In genomic region chr4:156734965-156735895, GRCh38 we compare ENCODE assay signal across 25 cellular contexts.
DNase-seq lines count a peak whose midpoint lies in the region; ATAC-seq and TF ChIP-seq lines count a peak whose summit lies in the region.
"Had no signal": no experiment of that assay in that cellular context is flagged by ENCODE, and none has a peak within 500 bp of the region (broad histone marks: within the 10 kb centered on the region; RNA-seq: fewer than 3 reads in every experiment).

No MANE protein-coding gene starts in this region.

- TF ChIP-seq RAD21 in SK-N-SH (IDR thresholded peaks at IDR 0.05; ENCODE audit: low read length): no peak

- H3K4me3 ChIP-seq in BJ (ENCODE audit: low read depth, low read length) (no peak overlapping the region), SK-N-SH (ENCODE audit: low read depth in 2 of 2, low read length in 1 of 2) (no peak overlapping the region), fibroblast of the aortic adventitia (ENCODE audit: low read depth, low read length) (no peak overlapping the region)
- H3K4me3 ChIP-seq: adrenal gland, breast epithelium, coronary artery, hepatocyte, lung, neural progenitor cell, uterus had no signal

- CTCF ChIA-PET in BJ (lab: Yijun Ruan, JAX) (no interaction called here), SK-N-SH (lab: Yijun Ruan, JAX) (no interaction called here)

- H2AFZ ChIP-seq in SK-N-SH (ENCODE audit: low read depth): peak overlapping the region; percentile 17; the same call in 1 of the 2 replicates
- H2AFZ ChIP-seq: hepatocyte, neural progenitor cell had no signal

- H3K9me3 ChIP-seq in SK-N-SH: peaks cover 32% of the 10 kb centered on the region

- no peak for ATAC-seq in Right ventricle myocardium inferior
- ATAC-seq: activated CD4-positive, CD25-positive, alpha-beta regulatory T cell treated with anti-CD3 and anti-CD28 coated beads, Interleukin-2, amount 50 U/mL, for 24 hours; activated CD8-positive, alpha-beta T cell treated with anti-CD3 and anti-CD28 coated beads for 36 hours; HCT116 had no signal

- no peak overlapping the region for H3K4me3 Mint-ChIP-seq in chondrocyte (ENCODE audit: unreplicated experiment)
- H3K4me3 Mint-ChIP-seq: activated CD8-positive, alpha-beta T cell treated with anti-CD3 and anti-CD28 coated beads for 36 hours; neural progenitor cell had no signal

- H3K9me2 ChIP-seq in SK-N-SH: no peaks in the 10 kb centered on the region

- no peaks in the 10 kb centered on the region for H3K79me2 ChIP-seq in SK-N-SH (ENCODE audit: insufficient read depth)
- H3K79me2 ChIP-seq: hepatocyte had no signal

- peaks cover 14% of the 10 kb centered on the region for H3K36me3 Mint-ChIP-seq in chondrocyte (ENCODE audit: low read depth)
- H3K36me3 Mint-ChIP-seq: neural progenitor cell had no signal

- TF ChIP-seq CTCF in BJ (IDR thresholded peaks at IDR 0.05; ENCODE audit: insufficient read depth, low read depth, low read length) (no peak), SK-N-SH (IDR thresholded peaks at IDR 0.05) (no peak), fibroblast of the aortic adventitia (IDR thresholded peaks at IDR 0.05; ENCODE audit: insufficient read depth, low read length) (no peak), chondrocyte (IDR thresholded peaks at IDR 0.05) (no peak)

- H3F3A ChIP-seq in SK-N-SH (replicated peaks; ENCODE audit: insufficient read depth): peaks cover 33% of the 10 kb centered on the region

- 32% methylated on average over 7 of the region's 7 CpGs for WGBS in SK-N-SH (ENCODE audit: low lambda C conversion rate)

- H3K27me3 ChIP-seq in BJ (ENCODE audit: control insufficient read depth, insufficient read depth, low read length) (no peaks in the 10 kb centered on the region), SK-N-SH (ENCODE audit: insufficient read depth) (no peaks in the 10 kb centered on the region)
- H3K27me3 ChIP-seq: adrenal gland, breast epithelium, hepatocyte, neural progenitor cell, uterus had no signal

- H4K20me1 ChIP-seq in SK-N-SH (ENCODE audit: insufficient read depth): no peaks in the 10 kb centered on the region

- peak overlapping the region; percentile 27; the same call in 1 of the 2 replicates for H3K4me2 ChIP-seq in SK-N-SH
- H3K4me2 ChIP-seq: hepatocyte, neural progenitor cell had no signal

- DNase-seq in BJ (ENCODE audit: low read depth) (peak; percentile 47), HT1080 (ENCODE audit: low read depth) (peak; percentile 67), SK-N-SH (no peak), fibroblast of the aortic adventitia (ENCODE audit: low read depth) (peak; percentile 21), Right ventricle myocardium inferior (ENCODE audit: missing footprints) (no peak), SKM-1 (lab: John Stamatoyannopoulos, UW; ENCODE audit: unreplicated experiment) (no peak), chondrocyte (ENCODE audit: low spot score) (no peak), NCI-H82 (lab: John Stamatoyannopoulos, UW) (no peak)
- DNase-seq: ACHN; activated CD8-positive, alpha-beta T cell treated with anti-CD3 and anti-CD28 coated beads for 36 hours; activated gamma-delta T cell treated with Interleukin-2 at 50 U/mL for 16 hours; adrenal gland; NCI-H510A treated with DMSO at 0.1 percent for 48 hours; RPMI8226; T1000; uterus had no signal

- H3K9me3 Mint-ChIP-seq in chondrocyte (ENCODE audit: low read depth): peaks cover 32% of the 10 kb centered on the region

- H3K9ac ChIP-seq in SK-N-SH: peak overlapping the region; percentile 20; the same call in 1 of the 2 replicates
- H3K9ac ChIP-seq: neural progenitor cell had no signal

- peak overlapping the region; percentile 43 to 48; a peak in 3 of 4 replicates for H3K27ac ChIP-seq in SK-N-SH (ENCODE audit: low read depth in 2 of 2, low read length in 1 of 2)
- H3K27ac ChIP-seq: adrenal gland, breast epithelium, C4-2B, coronary artery, hepatocyte, neural progenitor cell, uterus had no signal

- H3K36me3 ChIP-seq in BJ (ENCODE audit: control insufficient read depth, insufficient read depth, low read length) (no peaks in the 10 kb centered on the region), SK-N-SH (replicated peaks in 1 of 2; ENCODE audit: control insufficient read depth in 1 of 2, insufficient read depth in 2 of 2, low read length in 1 of 2) (no peaks in the 10 kb centered on the region)
- H3K36me3 ChIP-seq: adrenal gland, neural progenitor cell, uterus had no signal

- no peaks in the 10 kb centered on the region for H3K27me3 Mint-ChIP-seq in chondrocyte (ENCODE audit: low read depth)
- H3K27me3 Mint-ChIP-seq: activated CD8-positive, alpha-beta T cell treated with anti-CD3 and anti-CD28 coated beads for 36 hours; progenitor cell of endocrine pancreas had no signal

- intact Hi-C loops in Right ventricle myocardium inferior (cut with DNase I): no loop called here

- no peak overlapping the region for H3K27ac Mint-ChIP-seq in chondrocyte (ENCODE audit: unreplicated experiment)
- H3K27ac Mint-ChIP-seq: activated CD8-positive, alpha-beta T cell treated with anti-CD3 and anti-CD28 coated beads for 36 hours; neural progenitor cell had no signal

- H3K4me1 Mint-ChIP-seq in chondrocyte (ENCODE audit: low read depth): peaks cover 9% of the 10 kb centered on the region

- POLR2A ChIA-PET in BJ (lab: Charles Lee) (no interaction called here), SK-N-SH (lab: Yijun Ruan, JAX) (no interaction called here)

- peak in 1 of 2 experiments; percentile 54; a peak in 1 of 4 replicates for TF ChIP-seq EP300 in SK-N-SH (IDR thresholded peaks at IDR 0.05; ENCODE audit: borderline replicate concordance in 1 of 2, low read depth in 1 of 2, low read length in 1 of 2)

- H3K4me1 ChIP-seq in SK-N-SH (ENCODE audit: control insufficient read depth in 1 of 2, insufficient read depth in 2 of 2, low read depth in 1 of 2, low read length in 1 of 2): no peaks in the 10 kb centered on the region; a peak in 1 of 4 replicates
- H3K4me1 ChIP-seq: adrenal gland, breast epithelium, neural progenitor cell, uterus had no signal

TF ChIP-seq in SK-N-SH, 30 proteins besides CTCF, POLR2A, EP300 and RAD21:
- peak; percentile 48 for TF ChIP-seq TCF12 (IDR thresholded peaks at IDR 0.05)
- TF ChIP-seq CHD2 (IDR thresholded peaks at IDR 0.05; ENCODE audit: low read length, partially characterized antibody): no peak
- TF ChIP-seq JUND (IDR thresholded peaks at IDR 0.05): peak; percentile 56
- no peak for TF ChIP-seq GATA2 (CRISPR knock-in tag; IDR thresholded peaks at IDR 0.05)
- TF ChIP-seq TEAD4 (IDR thresholded peaks at IDR 0.05; ENCODE audit: borderline replicate concordance, insufficient read depth): 0 out of 2 replicates have a peak, but pooled peaks have one; percentile 51
- TF ChIP-seq FOSL2 (IDR thresholded peaks at IDR 0.05; ENCODE audit: borderline replicate concordance, low read depth): peak; percentile 49; the same call in 1 of the 2 replicates
- TF ChIP-seq REST (IDR thresholded peaks at IDR 0.05; ENCODE audit: low read depth, low read length): no peak
- TF ChIP-seq GABPA (IDR thresholded peaks at IDR 0.05; ENCODE audit: low read depth): no peak
- no peak for TF ChIP-seq NFIC (IDR thresholded peaks at IDR 0.05; ENCODE audit: borderline replicate concordance)

Comparison
In these comparisons a context has a peak if more than half of its experiments do, and no peak if none do; other contexts are left out.
1. DNase-seq: peak in BJ (single experiment), HT1080 (single experiment) and fibroblast of the aortic adventitia (single experiment); none in SK-N-SH (single experiment), Right ventricle myocardium inferior (single experiment), SKM-1 (single experiment), chondrocyte (single experiment) and NCI-H82 (single experiment).